Comparison of ENCODE assay signal across 8 cellular contexts in the genomic region with DNA sequence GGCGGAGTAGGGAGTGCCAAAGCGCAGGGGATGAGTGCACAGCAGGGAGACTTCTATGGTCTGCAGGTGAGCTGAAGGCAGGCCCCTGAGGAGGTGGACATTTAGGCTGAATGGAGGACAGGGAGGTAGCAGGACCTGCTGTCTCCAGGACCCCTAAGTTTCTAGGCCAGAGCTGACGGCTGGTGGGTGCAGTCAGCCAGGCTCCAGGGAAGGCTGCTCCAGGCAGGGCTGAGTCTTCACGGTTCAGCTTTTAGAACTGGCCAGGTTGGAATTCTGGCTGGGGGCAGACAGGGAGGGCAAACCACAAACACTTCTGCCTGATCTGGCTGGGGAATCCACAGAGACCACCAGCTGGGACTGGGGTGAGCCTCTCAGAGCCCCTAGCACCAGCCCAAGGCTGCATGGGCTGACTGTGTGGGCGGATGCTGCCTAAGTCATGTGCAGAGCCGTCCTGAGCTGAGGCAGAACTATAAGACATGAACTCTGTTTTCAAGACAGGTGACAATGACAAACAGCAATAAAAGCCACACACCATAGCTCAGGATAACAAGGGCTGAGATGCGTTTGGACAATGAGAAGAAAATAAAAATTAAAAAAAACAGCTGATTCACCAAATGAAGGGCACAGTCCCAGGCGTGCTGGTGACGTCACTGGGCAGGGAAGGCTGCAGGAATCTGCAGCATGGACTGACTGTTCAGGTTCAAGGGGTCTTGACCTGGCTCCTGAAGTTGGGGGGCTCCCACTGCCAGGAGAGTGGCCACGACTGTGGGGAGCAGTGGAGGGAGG. TPM values are rescaled to one million over a fixed set of nuclear protein-coding genes. Genes with fewer than 3 reads are reported as not detected.
DNase-seq lines count a peak whose midpoint lies in the region; ATAC-seq and TF ChIP-seq lines count a peak whose summit lies in the region.

No MANE protein-coding gene starts in this region.

- TF ChIP-seq CTCF in stomach (IDR thresholded peaks at IDR 0.05) = no peak

- no peak for TF ChIP-seq POLR2A in stomach (IDR thresholded peaks at IDR 0.05)

- H3K4me3 ChIP-seq in stomach = peak overlapping the region in 2 of 4 donors; percentile 10 to 22

- no peaks in the 10 kb centered on the region for H3K27me3 Mint-ChIP-seq in T-helper 1 cell treated with Interleukin-12 subunit alpha and Interleukin-12 subunit beta and Interleukin-4 antibody, amounts not matched to agents 30 μg/mL and 1 μg/mL, for 36 hours (ENCODE audit: low read depth)

- intact Hi-C loops in stomach (cut with DNase I; ENCODE audit: low total_unique reads) = no loop called here

- peak; percentile 35 for TF ChIP-seq EP300 in stomach (IDR thresholded peaks at IDR 0.05)

- peak overlapping the region; percentile 49 for H3K27ac Mint-ChIP-seq in T-helper 1 cell treated with Interleukin-12 subunit alpha and Interleukin-12 subunit beta and Interleukin-4 antibody, amounts not matched to agents 30 μg/mL and 1 μg/mL, for 36 hours
- no peak overlapping the region for H3K27ac Mint-ChIP-seq in stimulated activated effector memory CD8-positive, alpha-beta T cell treated with anti-CD3 and anti-CD28 coated beads, Interleukin-12 subunit alpha, Interleukin-12 subunit beta, amount 100 ng/mL, for 72 hours

- DNase-seq in T-helper 1 cell (no peak), iris pigment epithelial cell (ENCODE audit: low read depth) (peak; percentile 66), stomach (no peak)
- DNase-seq in stimulated activated effector memory CD8-positive, alpha-beta T cell treated with anti-CD3 and anti-CD28 coated beads, Interleukin-12 subunit alpha, Interleukin-12 subunit beta, amount 100 ng/mL, for 72 hours (ENCODE audit: low spot score in 2 of 2) = no peak
- no peak for DNase-seq in activated effector memory CD4-positive, alpha-beta T cell treated with anti-CD3 and anti-CD28 coated beads, Interleukin-2, amount 50 U/mL, for 16 hours

- 24 to 43% (median 36%) methylated on average over 10 of the region's 10 CpGs for WGBS in stomach, 5 donors

- no peak overlapping the region for H3K4me3 Mint-ChIP-seq in T-helper 1 cell treated with Interleukin-12 subunit alpha and Interleukin-12 subunit beta and Interleukin-4 antibody, amounts not matched to agents 30 μg/mL and 1 μg/mL, for 36 hours
- H3K4me3 Mint-ChIP-seq in stimulated activated effector memory CD8-positive, alpha-beta T cell treated with anti-CD3 and anti-CD28 coated beads, Interleukin-12 subunit alpha, Interleukin-12 subunit beta, amount 100 ng/mL, for 72 hours = no peak overlapping the region

- no peaks in the 10 kb centered on the region for H3K9me3 ChIP-seq in stomach

- ATAC-seq in HG03469 (IDR thresholded peaks at IDR 0.05; ENCODE audit: unreplicated experiment) = no peak
- ATAC-seq in stimulated activated effector memory CD8-positive, alpha-beta T cell treated with anti-CD3 and anti-CD28 coated beads, Interleukin-12 subunit alpha, Interleukin-12 subunit beta, amount 100 ng/mL, for 72 hours = no peak

- H3K36me3 Mint-ChIP-seq in T-helper 1 cell treated with Interleukin-12 subunit alpha and Interleukin-12 subunit beta and Interleukin-4 antibody, amounts not matched to agents 30 μg/mL and 1 μg/mL, for 36 hours (ENCODE audit: low read depth) = no peaks in the 10 kb centered on the region
- peaks cover 6% of the 10 kb centered on the region for H3K36me3 Mint-ChIP-seq in stimulated activated effector memory CD8-positive, alpha-beta T cell treated with anti-CD3 and anti-CD28 coated beads, Interleukin-12 subunit alpha, Interleukin-12 subunit beta, amount 100 ng/mL, for 72 hours

- H3K4me1 Mint-ChIP-seq in T-helper 1 cell treated with Interleukin-12 subunit alpha and Interleukin-12 subunit beta and Interleukin-4 antibody, amounts not matched to agents 30 μg/mL and 1 μg/mL, for 36 hours (ENCODE audit: low read depth) = peaks cover 35% of the 10 kb centered on the region
- H3K4me1 Mint-ChIP-seq in stimulated activated effector memory CD8-positive, alpha-beta T cell treated with anti-CD3 and anti-CD28 coated beads, Interleukin-12 subunit alpha, Interleukin-12 subunit beta, amount 100 ng/mL, for 72 hours = peaks cover 43% of the 10 kb centered on the region

- peaks cover 81 to 89% (median 85%) of the 10 kb centered on the region in 4 donors for H3K4me1 ChIP-seq in stomach

- no peaks in the 10 kb centered on the region for H3K27me3 ChIP-seq in stomach

- H3K36me3 ChIP-seq in stomach = no peaks in the 10 kb centered on the region

- no peaks in the 10 kb centered on the region for H3K9me3 Mint-ChIP-seq in T-helper 1 cell treated with Interleukin-12 subunit alpha and Interleukin-12 subunit beta and Interleukin-4 antibody, amounts not matched to agents 30 μg/mL and 1 μg/mL, for 36 hours
- no peaks in the 10 kb centered on the region for H3K9me3 Mint-ChIP-seq in stimulated activated effector memory CD8-positive, alpha-beta T cell treated with anti-CD3 and anti-CD28 coated beads, Interleukin-12 subunit alpha, Interleukin-12 subunit beta, amount 100 ng/mL, for 72 hours

- H3K27ac ChIP-seq in angular gyrus (ENCODE audit: low read depth, low read length) (peak overlapping the region; percentile 100), stomach (peak overlapping the region; percentile 89 to 99 (median 99))

RNA-seq across cellular contexts. Expression of a gene that starts 10.4 kb away (rescaled TPM):
- over 10,000 TPM; 11,517 to 39,496 (median 13,707) TPM for total RNA-seq in stomach
- polyA plus RNA-seq in stomach = 100 to 1,000 TPM; 124 to 296 (median 126) TPM

RNA-seq across cellular contexts. Expression of a gene that starts 36.4 kb away (rescaled TPM):
- 10 to 100 TPM in 4 of 5 donors, 1 to 10 TPM in 1; 3.5 to 89.0 (median 65.2) TPM for total RNA-seq in stomach
- 10 to 100 TPM; 65.8 to 94.8 (median 86.1) TPM for polyA plus RNA-seq in stomach
